8 cellular contexts compared by ENCODE assay signal in the genomic region with DNA sequence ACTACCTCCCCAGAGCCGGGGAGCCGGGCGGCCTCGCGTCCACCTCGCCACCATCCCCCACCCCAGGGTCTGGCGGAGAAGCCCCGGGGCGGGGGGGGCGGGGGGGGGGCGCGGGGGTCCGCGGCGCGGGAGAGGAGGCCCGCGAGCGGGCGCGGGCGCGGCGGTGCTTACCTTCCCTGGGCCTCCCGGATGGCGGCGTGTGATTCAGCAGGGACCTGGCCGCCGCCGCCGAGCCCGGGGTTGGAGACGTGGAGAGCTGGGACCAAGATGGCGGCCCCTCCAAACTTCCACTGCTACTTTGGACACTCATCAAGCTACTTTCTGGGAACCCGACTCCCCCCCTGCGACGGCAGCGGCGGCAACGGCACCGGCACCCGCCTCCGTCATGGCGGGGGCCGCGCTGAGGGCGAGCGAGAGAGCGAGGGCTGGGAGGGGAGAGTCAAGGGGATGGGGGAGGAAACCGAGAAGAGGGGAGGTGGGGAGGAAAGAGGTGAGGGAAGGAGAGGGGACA. TPM values are rescaled to one million over a fixed set of nuclear protein-coding genes. Genes with fewer than 3 reads are reported as not detected.
DNase-seq lines count a peak whose midpoint lies in the region; ATAC-seq, FAIRE-seq and TF ChIP-seq lines count a peak whose summit lies in the region.

No MANE protein-coding gene starts in this region.

- H3K4me1 ChIP-seq in OCI-LY3 (ENCODE audit: low read length) (peaks cover 43% of the 10 kb centered on the region), neural progenitor cell (peaks cover 30% of the 10 kb centered on the region), stomach (peaks cover 6 to 61% (median 27%) of the 10 kb centered on the region in 4 donors)

- H3K36me3 ChIP-seq in OCI-LY3 (replicated peaks; ENCODE audit: low read depth, low read length) (no peaks in the 10 kb centered on the region), neural progenitor cell (no peaks in the 10 kb centered on the region), stomach (no peaks in the 10 kb centered on the region)

- H3K9ac ChIP-seq in OCI-LY3 (ENCODE audit: low read length): peak overlapping the region; percentile 99
- H3K9ac ChIP-seq in neural progenitor cell: peak overlapping the region; percentile 76

- peaks cover 2% of the 10 kb centered on the region for H3K27me3 Mint-ChIP-seq in neural progenitor cell (ENCODE audit: insufficient read depth, low read depth)

- TF ChIP-seq EP300 in stomach (IDR thresholded peaks at IDR 0.05): no peak

- H3K79me2 ChIP-seq in OCI-LY3 (ENCODE audit: low read length): peaks cover 53% of the 10 kb centered on the region
- peaks cover 74% of the 10 kb centered on the region for H3K79me2 ChIP-seq in neural progenitor cell (ENCODE audit: low read depth)

- FAIRE-seq in GM19239 (lab: Jason Lieb, UNC): peak; percentile 23

- peak overlapping the region; percentile 100 for H3K4me3 Mint-ChIP-seq in neural progenitor cell

- H3K27ac ChIP-seq in OCI-LY3 (ENCODE audit: low read length): peak overlapping the region; percentile 93
- H3K27ac ChIP-seq in neural progenitor cell: peak overlapping the region; percentile 97
- peak overlapping the region; percentile 98 to 99 (median 98) for H3K27ac ChIP-seq in stomach

- H3K27ac Mint-ChIP-seq in neural progenitor cell: peak overlapping the region; percentile 82

- peak overlapping the region; percentile 92 for H3K4me2 ChIP-seq in OCI-LY3 (ENCODE audit: low read length)
- H3K4me2 ChIP-seq in neural progenitor cell: peak overlapping the region; percentile 91

- DNase-seq in AG09309 (ENCODE audit: low read depth): no peak
- peak; percentile 26 for DNase-seq in GM19239 (ENCODE audit: insufficient read length, low spot score)
- peak; percentile 62 for DNase-seq in activated T-helper 9 cell treated with anti-CD3 and anti-CD28 coated beads, Interleukin-2, amount 50 U/mL, for 16 hours (ENCODE audit: low read depth)
- peak; percentile 62 for DNase-seq in fibroblast of the aortic adventitia (ENCODE audit: low read depth)
- peak; percentile 82 for DNase-seq in neural progenitor cell (ENCODE audit: low spot score)
- DNase-seq in stomach: peak; percentile 69

- ATAC-seq in HG03439 (IDR thresholded peaks at IDR 0.05; ENCODE audit: unreplicated experiment): peak; percentile 14

- peaks cover 43% of the 10 kb centered on the region for H4K20me1 ChIP-seq in OCI-LY3 (ENCODE audit: insufficient read depth, low read length)
- peaks cover 34% of the 10 kb centered on the region for H4K20me1 ChIP-seq in neural progenitor cell (ENCODE audit: low read depth)

- H2AFZ ChIP-seq in OCI-LY3 (ENCODE audit: low read depth, low read length) (peak overlapping the region; percentile 62), neural progenitor cell (replicated peaks) (peak overlapping the region; percentile 81)

- H3K4me3 ChIP-seq in AG09309 (ENCODE audit: control insufficient read depth, low read depth, low read length) (peak overlapping the region; percentile 70), OCI-LY3 (ENCODE audit: low read length) (peak overlapping the region; percentile 91), fibroblast of the aortic adventitia (ENCODE audit: low read depth, low read length) (peak overlapping the region; percentile 86), neural progenitor cell (peak overlapping the region; percentile 76), stomach (peak overlapping the region; percentile 90 to 94 (median 92))

- H3K27me3 ChIP-seq in OCI-LY3 (ENCODE audit: low read depth, low read length): no peaks in the 10 kb centered on the region
- H3K27me3 ChIP-seq in neural progenitor cell: no peaks in the 10 kb centered on the region
- H3K27me3 ChIP-seq in stomach: no peaks in the 10 kb centered on the region

- H3K9me3 ChIP-seq in OCI-LY3 (ENCODE audit: insufficient read depth, low read length) (no peaks in the 10 kb centered on the region), neural progenitor cell (ENCODE audit: low read depth) (no peaks in the 10 kb centered on the region), stomach (no peaks in the 10 kb centered on the region)

- peaks cover 23% of the 10 kb centered on the region for H3F3A ChIP-seq in neural progenitor cell (ENCODE audit: low read depth)

- H3K4me1 Mint-ChIP-seq in neural progenitor cell: peaks cover 37% of the 10 kb centered on the region

- intact Hi-C loops in stomach (cut with DNase I; ENCODE audit: low total_unique reads): no loop called here

- 0 to 3% (median 1%) methylated on average over 16 to 50 of the region's 50 CpGs for WGBS in stomach, 5 donors

- peaks cover 2% of the 10 kb centered on the region for H3K9me3 Mint-ChIP-seq in neural progenitor cell

- TF ChIP-seq CTCF in AG09309 (IDR thresholded peaks at IDR 0.05; ENCODE audit: control insufficient read depth, insufficient read depth, low read depth, low read length, missing control alignments): no peak
- TF ChIP-seq CTCF in OCI-LY3 (IDR thresholded peaks at IDR 0.05; ENCODE audit: low read depth, low read length): no peak
- TF ChIP-seq CTCF in fibroblast of the aortic adventitia (IDR thresholded peaks at IDR 0.05; ENCODE audit: insufficient read depth, low read length): no peak
- TF ChIP-seq CTCF in neural progenitor cell (IDR thresholded peaks at IDR 0.05): no peak
- no peak for TF ChIP-seq CTCF in stomach (IDR thresholded peaks at IDR 0.05)

- H3K36me3 Mint-ChIP-seq in neural progenitor cell: no peaks in the 10 kb centered on the region

- TF ChIP-seq POLR2A in stomach (IDR thresholded peaks at IDR 0.05): no peak

RNA-seq across cellular contexts. Expression of a gene that starts 0.5 kb away (rescaled TPM):
- total RNA-seq in fibroblast of the aortic adventitia (ENCODE audit: low replicate concordance) (10.4 and 28.1 TPM in 2 replicates), neural progenitor cell (ENCODE audit: low replicate concordance) (26.4 and 31.1 TPM in 2 replicates), stomach (100 to 1,000 TPM in 1 of 5 donors, 10 to 100 TPM in 4; 11.1 to 135 (median 31.3) TPM)
- 10 to 100 TPM; 10.1 to 13.7 (median 10.8) TPM for polyA plus RNA-seq in stomach
